Comparison of ENCODE assay signal across 8 cellular contexts in the genomic region with DNA sequence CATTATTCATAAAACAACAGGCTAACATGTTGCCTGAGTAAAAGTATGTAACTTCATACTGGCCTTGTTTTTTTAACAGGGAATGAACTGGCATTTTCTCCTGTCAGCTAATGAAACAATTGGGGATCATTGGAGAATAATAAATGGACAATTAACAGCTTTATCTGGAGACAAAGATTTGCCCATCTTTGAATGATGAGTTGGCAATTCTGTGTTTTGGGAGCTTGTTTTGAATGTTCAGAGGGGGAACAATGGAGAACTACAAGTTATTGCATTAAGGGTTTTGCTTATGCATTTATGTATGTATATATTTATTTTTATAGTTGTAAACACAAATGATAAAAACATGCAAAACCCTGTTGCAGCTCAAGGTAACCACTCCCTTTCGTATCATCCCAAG.
"Had no signal": no experiment of that assay in that cellular context is flagged by ENCODE, and none has a peak within 500 bp of the region (broad histone marks: within the 10 kb centered on the region; RNA-seq: fewer than 3 reads in every experiment).

No MANE protein-coding gene starts in this region.

- H3K4me3 ChIP-seq: GM12878 had no signal

- FAIRE-seq: G401.6, GM12878, GM12891, GM12892, GM18507, GM19239 had no signal

- ATAC-seq: GM12878 had no signal

- DNase-seq: GDM1, GF-D8 had no signal
